19 cellular contexts compared by ENCODE assay signal in the genomic region with DNA sequence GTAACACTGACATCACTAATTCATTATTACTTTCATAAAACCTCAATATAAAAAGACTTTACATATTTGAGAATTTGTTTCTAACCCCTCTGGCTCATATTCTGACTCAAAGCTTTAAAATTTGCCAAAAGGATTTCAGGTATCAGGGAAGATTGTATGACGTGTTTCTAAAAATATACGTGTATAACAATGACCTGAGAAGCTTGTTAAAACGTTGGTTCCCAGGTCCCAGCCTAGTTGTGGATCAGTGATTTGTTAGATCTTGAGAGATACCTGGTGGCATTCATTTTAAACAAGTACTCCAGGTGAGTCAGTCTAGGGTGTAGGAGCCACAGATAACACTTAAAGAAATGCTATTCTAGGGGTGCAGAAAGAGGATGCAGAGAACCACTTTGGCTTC.
DNase-seq lines count a peak whose midpoint lies in the region; ATAC-seq and TF ChIP-seq lines count a peak whose summit lies in the region.
"Had no signal": no experiment of that assay in that cellular context is flagged by ENCODE, and none has a peak within 500 bp of the region (broad histone marks: within the 10 kb centered on the region; RNA-seq: fewer than 3 reads in every experiment).

No MANE protein-coding gene starts in this region.

- H3K27ac Mint-ChIP-seq in MCF 10A (ENCODE audit: low read depth, unreplicated experiment) (no peak overlapping the region), natural killer cell (no peak overlapping the region)
- H3K27ac Mint-ChIP-seq: B cell; CD4-positive, alpha-beta T cell; CD8-positive, alpha-beta T cell had no signal

- ATAC-seq in PC-3 (no peak), foreskin keratinocyte (peak; percentile 80), natural killer cell (no peak)
- ATAC-seq: A549; CD8-positive, alpha-beta T cell had no signal

- WGBS in mammary epithelial cell (ENCODE audit: low coverage, missing lambda C conversion rate), result 40% methylated on average over 3 of the region's 3 CpGs
- WGBS in smooth muscle cell (ENCODE audit: low lambda C conversion rate), result 60% methylated on average over 3 of the region's 3 CpGs

- H3K4me2 ChIP-seq in mammary epithelial cell (ENCODE audit: insufficient read depth, low read depth, low read length) (no peak overlapping the region), PC-3 (ENCODE audit: low read length) (no peak overlapping the region), smooth muscle cell (no peak overlapping the region)
- H3K4me2 ChIP-seq: A549; BLaER1 treated with 17β-estradiol and CSF1 and Interleukin-3, amounts not matched to agents 10 nM and 100 nM had no signal

- in situ Hi-C loops in mammary epithelial cell (cut with MboI; ENCODE audit: low sequenced_read_pairs in 2 of 2), result no loop called here

- no peaks in the 10 kb centered on the region for H3F3A ChIP-seq in PC-3 (ENCODE audit: low read length, unreplicated experiment)
- no peaks in the 10 kb centered on the region for H3F3A ChIP-seq in smooth muscle cell (ENCODE audit: low read depth)

- H2AFZ ChIP-seq in mammary epithelial cell (ENCODE audit: low read depth, low read length) (no peak overlapping the region), PC-3 (ENCODE audit: low read length) (no peak overlapping the region), smooth muscle cell (ENCODE audit: low read depth) (no peak overlapping the region)

- TF ChIP-seq CTCF in mammary epithelial cell (conservative IDR thresholded peaks at IDR 0.05 in 1 of 2, IDR thresholded peaks at IDR 0.05 in 1 of 2; ENCODE audit: extremely low read depth in 1 of 2, insufficient read depth in 1 of 2, low read depth in 1 of 2, low read length in 2 of 2) (no peak), MCF 10A (IDR thresholded peaks at IDR 0.05; ENCODE audit: unreplicated experiment) (no peak), PC-3 (conservative IDR thresholded peaks at IDR 0.05; ENCODE audit: low read depth, low read length) (no peak), foreskin keratinocyte (conservative IDR thresholded peaks at IDR 0.05) (no peak), smooth muscle cell (IDR thresholded peaks at IDR 0.05; ENCODE audit: borderline replicate concordance, insufficient read depth, poor library complexity, severe bottlenecking) (no peak), natural killer cell (IDR thresholded peaks at IDR 0.05) (no peak)

- H3K9me2 ChIP-seq in PC-3 (replicated peaks; ENCODE audit: low read length), result no peaks in the 10 kb centered on the region

- H3K4me3 Mint-ChIP-seq in MCF 10A (ENCODE audit: unreplicated experiment) (no peak overlapping the region), natural killer cell (no peak overlapping the region)
- H3K4me3 Mint-ChIP-seq: B cell; CD4-positive, alpha-beta T cell; CD8-positive, alpha-beta T cell had no signal

- CTCF ChIA-PET in mammary epithelial cell (lab: Charles Lee; ENCODE audit: low non-redundant PET), result no interaction called here
- CTCF ChIA-PET in MCF 10A (lab: Yijun Ruan, JAX), result interaction anchor here (0.6 to 0.9 kb wide), 2 partner anchors 137 to 476 kb away, joined by 3 to 4 read pairs; no protein-coding TSS in a partner anchor
- CTCF ChIA-PET in PC-3 (lab: Charles Lee), result no interaction called here

- dilution Hi-C loops in mammary epithelial cell (cut with HindIII; ENCODE audit: low sequenced_read_pairs), result no loop called here

- intact Hi-C loops in mammary epithelial cell (cut with micrococcal nuclease) (no loop called here), MCF 10A (cut with micrococcal nuclease) (no loop called here), PC-3 (cut with micrococcal nuclease) (no loop called here), natural killer cell (cut with micrococcal nuclease) (no loop called here)

- DNase-seq in mammary epithelial cell (peak; percentile 33), MCF 10A (ENCODE audit: unreplicated experiment) (no peak), PC-3 (peak; percentile 43), foreskin keratinocyte (peak; percentile 66 to 92), smooth muscle cell (lab: John Stamatoyannopoulos, UW; ENCODE audit: unreplicated experiment) (no peak), SHP77 (lab: John Stamatoyannopoulos, UW) (no peak), natural killer cell (no peak)
- DNase-seq: AML-193; Caco-2; Calu3; CD4-positive, alpha-beta T cell; CD8-positive, alpha-beta T cell; DMS79 treated with DMSO at 0.1 percent for 48 hours; GF-D8 had no signal

- no TSS peak for BruUV-seq in mammary epithelial cell (replicated peaks; lab: Mats Ljungman, UMichigan)
- BruUV-seq in MCF 10A (replicated peaks; lab: Mats Ljungman, UMichigan), result no TSS peak
- BruUV-seq in PC-3 (replicated peaks; lab: Mats Ljungman, UMichigan), result no TSS peak

- H3K36me3 Mint-ChIP-seq in MCF 10A (ENCODE audit: insufficient read depth, unreplicated experiment), result no peaks in the 10 kb centered on the region
- H3K36me3 Mint-ChIP-seq in natural killer cell, result no peaks in the 10 kb centered on the region
- H3K36me3 Mint-ChIP-seq: CD8-positive, alpha-beta T cell had no signal

- H3K27me3 Mint-ChIP-seq in MCF 10A (ENCODE audit: insufficient read depth, unreplicated experiment), result peaks cover 10% of the 10 kb centered on the region
- H3K27me3 Mint-ChIP-seq in natural killer cell (ENCODE audit: low read depth in 2 of 2), result no peaks in the 10 kb centered on the region
- H3K27me3 Mint-ChIP-seq: B cell; CD4-positive, alpha-beta T cell had no signal

- H3K79me2 ChIP-seq in mammary epithelial cell (ENCODE audit: insufficient read depth, low read length) (no peaks in the 10 kb centered on the region), PC-3 (ENCODE audit: low read length) (no peaks in the 10 kb centered on the region), smooth muscle cell (ENCODE audit: low read depth) (no peaks in the 10 kb centered on the region)

- H4K20me1 ChIP-seq in mammary epithelial cell (ENCODE audit: insufficient read depth, low read length) (no peaks in the 10 kb centered on the region), PC-3 (ENCODE audit: low read length) (no peaks in the 10 kb centered on the region), smooth muscle cell (ENCODE audit: low read depth) (no peaks in the 10 kb centered on the region)
- H4K20me1 ChIP-seq: BLaER1 treated with 17β-estradiol and CSF1 and Interleukin-3, amounts not matched to agents 10 nM and 100 nM had no signal

- H3K27ac ChIP-seq in mammary epithelial cell (ENCODE audit: insufficient read depth, low read depth, low read length), result no peak overlapping the region
- 0 out of 2 replicates have a peak overlapping the region, but pooled peaks have one; percentile 27 for H3K27ac ChIP-seq in PC-3 (ENCODE audit: low read length)
- peak overlapping the region; percentile 78 for H3K27ac ChIP-seq in foreskin keratinocyte
- peak overlapping the region; percentile 39 for H3K27ac ChIP-seq in smooth muscle cell (ENCODE audit: low read depth)
- H3K27ac ChIP-seq: 22Rv1; A549; BLaER1 treated with 17β-estradiol and CSF1 and Interleukin-3, amounts not matched to agents 10 nM and 100 nM; C4-2B had no signal

- H3K4me3 ChIP-seq in mammary epithelial cell (replicated peaks in 1 of 3; ENCODE audit: insufficient read depth in 1 of 3, low read depth in 2 of 3, low read length in 3 of 3), result no peak overlapping the region
- no peak overlapping the region for H3K4me3 ChIP-seq in PC-3 (ENCODE audit: low read length)
- no peak overlapping the region for H3K4me3 ChIP-seq in smooth muscle cell
- H3K4me3 ChIP-seq: A549; BLaER1 treated with 17β-estradiol and CSF1 and Interleukin-3, amounts not matched to agents 10 nM and 100 nM had no signal

- H3K9me3 ChIP-seq in mammary epithelial cell (replicated peaks; ENCODE audit: insufficient read depth, low read length) (no peaks in the 10 kb centered on the region), PC-3 (ENCODE audit: low read length) (no peaks in the 10 kb centered on the region), smooth muscle cell (replicated peaks; ENCODE audit: low read depth) (no peaks in the 10 kb centered on the region)
- H3K9me3 ChIP-seq: A549, Caco-2 had no signal

- H3K4me1 Mint-ChIP-seq in MCF 10A (ENCODE audit: insufficient read depth, unreplicated experiment), result no peaks in the 10 kb centered on the region
- no peaks in the 10 kb centered on the region for H3K4me1 Mint-ChIP-seq in natural killer cell
- H3K4me1 Mint-ChIP-seq: B cell had no signal

- H3K27me3 ChIP-seq in mammary epithelial cell (ENCODE audit: insufficient read depth, low read length) (no peaks in the 10 kb centered on the region), PC-3 (ENCODE audit: low read length) (no peaks in the 10 kb centered on the region), foreskin keratinocyte (no peaks in the 10 kb centered on the region), smooth muscle cell (ENCODE audit: low read depth) (no peaks in the 10 kb centered on the region)
- H3K27me3 ChIP-seq: BLaER1 treated with 17β-estradiol and CSF1 and Interleukin-3, amounts not matched to agents 10 nM and 100 nM had no signal

- H3K9me3 Mint-ChIP-seq in MCF 10A (ENCODE audit: unreplicated experiment), result no peaks in the 10 kb centered on the region
- H3K9me3 Mint-ChIP-seq in natural killer cell, result peaks cover 6 to 10% of the 10 kb centered on the region in 2 donors
- H3K9me3 Mint-ChIP-seq: CD8-positive, alpha-beta T cell had no signal

- H3K9ac ChIP-seq in mammary epithelial cell (ENCODE audit: insufficient read depth, low read length) (no peak overlapping the region), PC-3 (ENCODE audit: low read length) (no peak overlapping the region), smooth muscle cell (ENCODE audit: low read depth) (no peak overlapping the region)
- H3K9ac ChIP-seq: BLaER1 treated with 17β-estradiol and CSF1 and Interleukin-3, amounts not matched to agents 10 nM and 100 nM had no signal

- no peaks in the 10 kb centered on the region for H3K36me3 ChIP-seq in mammary epithelial cell (ENCODE audit: insufficient read depth, low read length)
- no peaks in the 10 kb centered on the region for H3K36me3 ChIP-seq in PC-3 (ENCODE audit: low read depth, low read length)
- no peaks in the 10 kb centered on the region for H3K36me3 ChIP-seq in smooth muscle cell (ENCODE audit: low read depth)
- H3K36me3 ChIP-seq: BLaER1 treated with 17β-estradiol and CSF1 and Interleukin-3, amounts not matched to agents 10 nM and 100 nM had no signal

- no peaks in the 10 kb centered on the region for H3K4me1 ChIP-seq in mammary epithelial cell (ENCODE audit: insufficient read depth, low read length)
- no peaks in the 10 kb centered on the region for H3K4me1 ChIP-seq in PC-3 (ENCODE audit: insufficient read depth, low read length)
- H3K4me1 ChIP-seq in foreskin keratinocyte, result peaks cover 4% of the 10 kb centered on the region
- H3K4me1 ChIP-seq in smooth muscle cell (ENCODE audit: low read depth), result no peaks in the 10 kb centered on the region
- H3K4me1 ChIP-seq: A549, Caco-2 had no signal

- POLR2A ChIA-PET in MCF 10A (lab: Yijun Ruan, JAX), result no interaction called here
- POLR2A ChIA-PET in PC-3 (lab: Charles Lee; ENCODE audit: unreplicated experiment), result no interaction called here

Comparison
In these comparisons a context has a peak if more than half of its experiments do, and no peak if none do; other contexts are left out.
1. DNase-seq: peak in mammary epithelial cell (single experiment), PC-3 (single experiment) and foreskin keratinocyte (2 of 2); none in MCF 10A (single experiment), smooth muscle cell (single experiment), SHP77 (0 of 2) and natural killer cell (single experiment).